Comparison of ENCODE assay signal across 15 cellular contexts in the genomic region with DNA sequence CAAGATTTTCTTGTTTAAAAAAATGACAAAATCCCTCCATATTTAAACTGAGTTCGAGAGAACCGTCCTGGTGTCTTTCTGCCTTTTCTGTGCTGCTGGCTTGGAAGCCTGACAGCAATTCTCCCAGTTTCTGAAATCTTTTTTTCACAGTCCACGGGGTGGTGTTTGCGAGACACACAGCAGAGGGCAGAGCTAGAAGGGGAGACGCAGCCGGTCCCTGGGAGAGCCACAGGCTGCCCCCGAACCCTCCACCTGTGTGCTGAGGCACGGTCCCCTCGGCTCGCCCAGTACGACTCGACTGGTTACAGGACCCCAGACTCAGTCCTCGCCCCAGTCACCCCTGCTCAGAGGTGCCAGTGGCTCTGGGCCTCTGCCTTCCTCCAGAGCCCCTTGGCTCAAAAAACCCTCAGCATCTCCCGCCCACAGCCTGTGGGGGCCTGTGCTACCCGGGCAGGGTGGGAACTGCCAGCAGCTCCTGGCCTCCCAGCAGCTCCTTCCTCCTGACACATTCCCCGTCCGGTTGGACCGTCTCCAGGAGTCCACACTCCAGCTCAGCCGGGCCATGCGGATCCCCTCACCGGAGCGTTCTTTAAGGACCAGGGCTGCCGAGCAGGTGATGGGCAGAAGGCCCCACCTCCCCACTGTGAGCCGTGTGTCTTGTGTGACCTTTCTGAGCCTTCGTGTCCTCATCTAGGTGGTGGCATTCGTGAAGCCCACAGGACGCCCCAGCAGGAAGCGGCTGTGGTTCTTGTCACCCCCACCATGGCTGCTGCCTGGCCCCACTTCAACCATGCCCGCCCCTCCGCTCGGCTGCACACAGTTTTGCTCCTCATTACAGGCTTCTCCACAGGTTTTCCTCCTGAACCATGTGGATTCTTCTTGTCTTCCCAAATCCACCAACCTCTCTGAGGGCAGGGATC. TPM values are rescaled to one million over a fixed set of nuclear protein-coding genes. Genes with fewer than 3 reads are reported as not detected.
A peak's percentile ranks its signal among the peaks of the same experiment; 100 is the strongest.
DNase-seq lines count a peak whose midpoint lies in the region; ATAC-seq, FAIRE-seq and TF ChIP-seq lines count a peak whose summit lies in the region.
"Had no signal": no experiment of that assay in that cellular context is flagged by ENCODE, and none has a peak within 500 bp of the region (broad histone marks: within the 10 kb centered on the region; RNA-seq: fewer than 3 reads in every experiment).

No MANE protein-coding gene starts in this region.

- FAIRE-seq in keratinocyte (lab: Jason Lieb, UNC): no peak

- no peaks in the 10 kb centered on the region for H3K4me1 ChIP-seq in A673 (ENCODE audit: insufficient read depth, low read length, poor library complexity, severe bottlenecking)
- no peaks in the 10 kb centered on the region for H3K4me1 ChIP-seq in GM23338 (ENCODE audit: insufficient read depth)
- no peaks in the 10 kb centered on the region for H3K4me1 ChIP-seq in keratinocyte (ENCODE audit: control insufficient read depth, extremely low read depth, insufficient read depth, low read length)
- H3K4me1 ChIP-seq in stomach: peaks cover 0 to 11% (median 0%) of the 10 kb centered on the region in 4 donors
- H3K4me1 ChIP-seq: Caco-2 had no signal

- H3K9ac ChIP-seq in keratinocyte (ENCODE audit: control insufficient read depth, extremely low read depth, insufficient read depth, low read length): no peak overlapping the region

- H3K27ac Mint-ChIP-seq in GM23338: no peak overlapping the region
- H3K27ac Mint-ChIP-seq: naive thymus-derived CD4-positive, alpha-beta T cell had no signal

- peaks cover 45% of the 10 kb centered on the region for H3K27me3 ChIP-seq in A673 (replicated peaks; ENCODE audit: insufficient read depth, low read depth, low read length, poor library complexity)
- H3K27me3 ChIP-seq in GM23338 (ENCODE audit: insufficient read depth): no peaks in the 10 kb centered on the region
- H3K27me3 ChIP-seq in keratinocyte (ENCODE audit: control insufficient read depth, extremely low read depth, insufficient read depth, low read length): peaks cover 63% of the 10 kb centered on the region
- H3K27me3 ChIP-seq in stomach: peaks cover 10 to 81% (median 66%) of the 10 kb centered on the region in 3 donors

- WGBS in stomach, 5 donors: 20 to 38% (median 32%) methylated on average over 28 to 31 of the region's 31 CpGs

- dilution Hi-C loops in keratinocyte (cut with MboI; ENCODE audit: extremely low pct_ligation_motif_present, low sequenced_read_pairs): no loop called here

- no peaks in the 10 kb centered on the region for H3K9me3 ChIP-seq in A673 (ENCODE audit: low read depth, low read length, poor library complexity, severe bottlenecking)
- no peaks in the 10 kb centered on the region for H3K9me3 ChIP-seq in keratinocyte (ENCODE audit: control insufficient read depth, low read depth, low read length)
- H3K9me3 ChIP-seq in stomach: peaks cover 0 to 8% (median 4%) of the 10 kb centered on the region in 4 donors
- H3K9me3 ChIP-seq: Caco-2 had no signal

- peaks cover 4% of the 10 kb centered on the region; the same call in 1 of the 3 replicates for H3K9me3 Mint-ChIP-seq in GM23338

- BruUV-seq in A673 (replicated peaks; lab: Mats Ljungman, UMichigan): no TSS peak

- no peak for TF ChIP-seq CTCF in A673 (conservative IDR thresholded peaks at IDR 0.05; ENCODE audit: low read depth, low read length)
- peak; percentile 28 to 51; a peak in 3 of 4 replicates for TF ChIP-seq CTCF in GM23338 (conservative IDR thresholded peaks at IDR 0.05; ENCODE audit: low read depth in 2 of 2)
- peak; percentile 39; the same call in 1 of the 2 replicates for TF ChIP-seq CTCF in VCaP (conservative IDR thresholded peaks at IDR 0.05)
- peak in 2 of 3 experiments; percentile 15 to 19 for TF ChIP-seq CTCF in keratinocyte (optimal IDR thresholded peaks at IDR 0.05 in 1 of 3, IDR thresholded peaks at IDR 0.05 in 1 of 3, conservative IDR thresholded peaks at IDR 0.05 in 1 of 3; ENCODE audit: extremely low read depth in 1 of 3, insufficient read depth in 2 of 3, low read length in 3 of 3)
- TF ChIP-seq CTCF in stomach (IDR thresholded peaks at IDR 0.05): no peak
- no peak for TF ChIP-seq CTCF in GM13977 (IDR thresholded peaks at IDR 0.05; ENCODE audit: extremely low read depth, insufficient read depth, missing control alignments)

- intact Hi-C loops in A673 (cut with micrococcal nuclease; ENCODE audit: unreplicated experiment): no loop called here
- intact Hi-C loops in stomach (cut with DNase I; ENCODE audit: low total_unique reads): no loop called here

- H4K20me1 ChIP-seq in GM23338 (replicated peaks; ENCODE audit: insufficient read depth): no peaks in the 10 kb centered on the region
- no peaks in the 10 kb centered on the region for H4K20me1 ChIP-seq in keratinocyte (ENCODE audit: control insufficient read depth, extremely low read depth, insufficient read depth, low read length)

- H3K4me3 ChIP-seq in A673 (ENCODE audit: low read depth, low read length, poor library complexity, severe bottlenecking): no peak overlapping the region
- no peak overlapping the region for H3K4me3 ChIP-seq in GM23338
- H3K4me3 ChIP-seq in keratinocyte (ENCODE audit: control insufficient read depth in 2 of 3, extremely low read depth in 1 of 3, insufficient read depth in 2 of 3, low read depth in 1 of 3, low read length in 3 of 3): no peak overlapping the region
- H3K4me3 ChIP-seq in stomach: no peak overlapping the region

- H3K4me1 Mint-ChIP-seq in GM23338: peaks cover 12% of the 10 kb centered on the region

- no peaks in the 10 kb centered on the region for H3K79me2 ChIP-seq in GM23338 (replicated peaks; ENCODE audit: insufficient read depth)
- H3K79me2 ChIP-seq in keratinocyte (ENCODE audit: control insufficient read depth, insufficient read depth, low read length): no peaks in the 10 kb centered on the region

- in situ Hi-C loops in GM13977 (cut with MboI; ENCODE audit: low pct_unique_long_range_greater_than_20kb, low sequenced_read_pairs, unreplicated experiment): no loop called here

- no peaks in the 10 kb centered on the region for H3K9me2 ChIP-seq in GM23338 (ENCODE audit: insufficient read depth)

- DNase-seq in A673 (ENCODE audit: low spot score) (peak; percentile 39), GM23338 (ENCODE audit: low spot score) (peak; percentile 50), keratinocyte (ENCODE audit: low read depth, low spot score) (no peak), stomach (no peak), NCI-H345 treated with DMSO at 0.1 percent for 48 hours (lab: John Stamatoyannopoulos, UW; ENCODE audit: unreplicated experiment) (no peak), GM13977 (ENCODE audit: low spot score) (no peak)
- DNase-seq in activated naive CD4-positive, alpha-beta T cell (lab: John Stamatoyannopoulos, UW): no peak
- DNase-seq: activated CD8-positive, alpha-beta memory T cell treated with anti-CD3 and anti-CD28 coated beads for 24 hours; MV-4-11; naive thymus-derived CD4-positive, alpha-beta T cell; stimulated activated CD4-positive, alpha-beta T cell treated with anti-CD3 and anti-CD28 coated beads, Interleukin-2, amount 100 ng/mL, for 48 hours had no signal

- H3K27me3 Mint-ChIP-seq in GM23338 (ENCODE audit: insufficient read depth, low read depth, poor library complexity): peaks cover 18% of the 10 kb centered on the region

- H3K4me3 Mint-ChIP-seq in GM23338: no peak overlapping the region
- H3K4me3 Mint-ChIP-seq: naive thymus-derived CD4-positive, alpha-beta T cell had no signal

- POLR2A ChIA-PET in A673 (lab: Charles Lee; ENCODE audit: low non-redundant PET): no interaction called here

- H3K36me3 ChIP-seq in A673 (ENCODE audit: insufficient read depth, low read length, poor library complexity, severe bottlenecking): no peaks in the 10 kb centered on the region
- no peaks in the 10 kb centered on the region for H3K36me3 ChIP-seq in GM23338 (ENCODE audit: insufficient read depth)
- H3K36me3 ChIP-seq in keratinocyte (ENCODE audit: control insufficient read depth in 2 of 2, extremely low read depth in 1 of 2, insufficient read depth in 2 of 2, low read length in 2 of 2): no peaks in the 10 kb centered on the region
- no peaks in the 10 kb centered on the region for H3K36me3 ChIP-seq in stomach

- no peak overlapping the region for H2AFZ ChIP-seq in GM23338
- H2AFZ ChIP-seq in keratinocyte (ENCODE audit: control insufficient read depth, low read length): no peak overlapping the region

- H3F3A ChIP-seq in GM23338 (replicated peaks; ENCODE audit: low read depth): no peaks in the 10 kb centered on the region; the same call in 1 of the 2 replicates

- no peak for TF ChIP-seq POLR2A in stomach (IDR thresholded peaks at IDR 0.05)

- CTCF ChIA-PET in A673 (lab: Charles Lee): no interaction called here

- H3K4me2 ChIP-seq in GM23338 (no peak overlapping the region), keratinocyte (ENCODE audit: control insufficient read depth, extremely low read depth, insufficient read depth, low read depth, low read length) (no peak overlapping the region)

- H3K27ac ChIP-seq in A673 (ENCODE audit: low read depth, low read length, poor library complexity, severe bottlenecking) (no peak overlapping the region), GM23338 (ENCODE audit: low read depth) (no peak overlapping the region; the same call in 1 of the 2 replicates), VCaP (no peak overlapping the region), keratinocyte (ENCODE audit: control insufficient read depth, insufficient read depth, low read length) (no peak overlapping the region), stomach (no peak overlapping the region)

- H3K36me3 Mint-ChIP-seq in GM23338 (ENCODE audit: low read depth): no peaks in the 10 kb centered on the region

- peak; percentile 77 for ATAC-seq in GM23338
- ATAC-seq: naive thymus-derived CD4-positive, alpha-beta T cell; Right ventricle myocardium inferior had no signal

- H3K9me1 ChIP-seq in keratinocyte (ENCODE audit: control insufficient read depth, extremely low read depth, insufficient read depth, low read length): no peaks in the 10 kb centered on the region

- TF ChIP-seq EP300 in stomach (IDR thresholded peaks at IDR 0.05): no peak

TF ChIP-seq in GM23338, 12 proteins besides CTCF, POLR2A, EP300 and RAD21 (continues in another document):
- no peak for TF ChIP-seq STAT1 (IDR thresholded peaks at IDR 0.05; ENCODE audit: unreplicated experiment)
- no peak for TF ChIP-seq NANOG (IDR thresholded peaks at IDR 0.05; ENCODE audit: borderline replicate concordance)
- TF ChIP-seq POLR2AphosphoS5 (IDR thresholded peaks at IDR 0.05; ENCODE audit: low read depth): no peak

RNA-seq across cellular contexts. Expression of a gene that starts 52.3 kb away (rescaled TPM):
- total RNA-seq in A673 (2021) (not detected in 2 replicates), stomach (not detected)
- not detected in 2 replicates for total RNA-seq in GM23338 (2014; rRNA removed; shearing (Covaris generic))
- polyA plus RNA-seq in GM23338 (2016; fragmentation: Nextera tagmentation; extraction: Ambion mirVana) (not detected in 2 replicates), keratinocyte (0.05 to 0.14 TPM (median 0.09 TPM) in 3 replicates), stomach (under 1 TPM in 1 of 3 donors, not detected in 2; 0.03 TPM)
- 0.15 TPM for polyA plus RNA-seq in keratinocyte (2011; ENCODE audit: low read depth)
- polyA plus RNA-seq in keratinocyte (2011; cell fraction: cytosol; rRNA removed): 0.16 and 0.23 TPM in 2 replicates
- 0.31 and 0.56 TPM in 2 replicates for polyA plus RNA-seq in keratinocyte (2011; cell fraction: nucleus; rRNA removed)
- 0.14 and 0.24 TPM in 2 replicates for polyA plus RNA-seq in keratinocyte (2012; ENCODE audit: low replicate concordance)
- polyA minus RNA-seq in keratinocyte: 0.26 TPM in 1 of 3 replicates, not detected in the others
- polyA minus RNA-seq in keratinocyte (2011; cell fraction: cytosol; rRNA and poly(A)+ RNA removed): not detected
- polyA minus RNA-seq in keratinocyte (2011; cell fraction: nucleus; rRNA and poly(A)+ RNA removed): 0.21 and 0.23 TPM in 2 replicates
- total RNA-seq: naive thymus-derived CD4-positive, alpha-beta T cell; urinary bladder had no signal
- polyA plus RNA-seq: naive thymus-derived CD4-positive, alpha-beta T cell had no signal

Comparison
In these comparisons a context has a peak if more than half of its experiments do, and no peak if none do; other contexts are left out.
1. DNase-seq: peak in A673 (single experiment) and GM23338 (single experiment); none in keratinocyte (single experiment), activated naive CD4-positive, alpha-beta T cell (0 of 4), stomach (single experiment), NCI-H345 treated with DMSO at 0.1 percent for 48 hours (single experiment) and GM13977 (single experiment).
2. CTCF ChIP-seq: peak in GM23338 (2 of 2), VCaP (single experiment) and keratinocyte (2 of 3); none in A673 (single experiment), stomach (0 of 7) and GM13977 (single experiment).